In the genomic region with DNA sequence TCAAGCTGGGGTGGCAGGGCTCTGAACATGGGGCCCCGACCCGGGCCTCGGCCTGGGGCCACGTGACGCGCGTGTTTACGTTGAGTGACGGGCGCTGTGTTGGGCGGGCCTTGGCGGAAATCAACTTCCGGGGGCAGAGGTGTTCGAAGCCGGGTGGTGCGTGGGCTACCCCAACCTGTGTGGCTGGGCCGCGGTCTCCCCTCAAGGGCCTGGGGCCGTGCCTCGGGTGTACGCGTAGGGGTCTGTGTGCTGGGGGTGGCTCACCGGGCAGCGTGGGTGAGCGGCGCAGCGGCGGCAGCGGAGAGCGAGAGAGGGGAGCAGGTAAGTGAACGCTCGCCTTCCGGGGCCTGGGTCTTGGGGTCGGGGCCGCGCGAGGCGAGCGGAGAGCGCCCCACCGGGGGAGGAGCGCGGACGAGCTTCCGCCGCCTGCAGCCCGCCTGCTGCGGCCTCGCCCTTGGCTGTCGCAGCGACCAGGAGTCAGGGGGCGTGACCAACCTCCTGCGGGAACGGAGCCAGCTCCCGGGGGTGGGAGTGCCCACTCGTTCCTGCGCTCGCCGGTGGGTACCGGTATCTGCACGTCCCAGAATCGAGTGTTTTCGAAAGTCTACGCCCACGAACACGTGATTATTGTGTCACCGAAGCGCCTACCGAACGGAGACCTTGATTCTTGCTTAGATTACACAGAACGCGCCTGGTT, we compare ENCODE assay signal across 8 cellular contexts. TPM values are rescaled to one million over a fixed set of nuclear protein-coding genes. Genes with fewer than 3 reads are reported as not detected.
A peak's percentile ranks its signal among the peaks of the same experiment; 100 is the strongest.
DNase-seq lines count a peak whose midpoint lies in the region; ATAC-seq and TF ChIP-seq lines count a peak whose summit lies in the region.

A gene with protein sequence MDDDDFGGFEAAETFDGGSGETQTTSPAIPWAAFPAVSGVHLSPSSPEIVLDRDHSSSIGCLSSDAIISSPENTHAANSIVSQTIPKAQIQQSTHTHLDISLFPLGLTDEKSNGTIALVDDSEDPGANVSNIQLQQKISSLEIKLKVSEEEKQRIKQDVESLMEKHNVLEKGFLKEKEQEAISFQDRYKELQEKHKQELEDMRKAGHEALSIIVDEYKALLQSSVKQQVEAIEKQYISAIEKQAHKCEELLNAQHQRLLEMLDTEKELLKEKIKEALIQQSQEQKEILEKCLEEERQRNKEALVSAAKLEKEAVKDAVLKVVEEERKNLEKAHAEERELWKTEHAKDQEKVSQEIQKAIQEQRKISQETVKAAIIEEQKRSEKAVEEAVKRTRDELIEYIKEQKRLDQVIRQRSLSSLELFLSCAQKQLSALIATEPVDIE (plus strand): TSS at position 136 of the 697 bp plus-strand sequence. CDS start 66,760 bp downstream, outside the sequence.

- no peaks in the 10 kb centered on the region for H3K27me3 ChIP-seq in colonic mucosa

- no peaks in the 10 kb centered on the region for H3K9me3 ChIP-seq in colonic mucosa

- ATAC-seq in GM19043 (IDR thresholded peaks at IDR 0.05; ENCODE audit: low read depth, unreplicated experiment): peak; percentile 86
- peak; percentile 90 for ATAC-seq in HG03354 (IDR thresholded peaks at IDR 0.05; ENCODE audit: poor library complexity, severe bottlenecking, unreplicated experiment)

- intact Hi-C loops in colonic mucosa (cut with DNase I): no loop called here

- no peaks in the 10 kb centered on the region for H3K36me3 ChIP-seq in colonic mucosa

- DNase-seq in AG10803 (ENCODE audit: low read depth) (peak; percentile 89), NCI-H524 treated with DMSO at 0.1 percent for 48 hours (lab: John Stamatoyannopoulos, UW) (peak; percentile 36), colonic mucosa (peak; percentile 90), left kidney (ENCODE audit: low read depth, low spot score) (peak; percentile 94)
- DNase-seq in activated CD4-positive, alpha-beta T cell treated with anti-CD3 and anti-CD28 coated beads for 48 hours: peak; percentile 91
- peak; percentile 88 for DNase-seq in stimulated activated CD4-positive, alpha-beta T cell treated with anti-CD3 and anti-CD28 coated beads, Interleukin-2, amount 100 ng/mL, for 4 hours (ENCODE audit: low read depth)

- no peaks in the 10 kb centered on the region for H3K4me1 ChIP-seq in colonic mucosa

- TF ChIP-seq CTCF in AG10803 (conservative IDR thresholded peaks at IDR 0.05; ENCODE audit: low read length) (no peak), colonic mucosa (IDR thresholded peaks at IDR 0.05) (no peak)

- peak within 1 kb of the TSS; percentile 89 to 100 for H3K9ac ChIP-seq in colonic mucosa (ENCODE audit: low read depth in 2 of 2, low read length in 2 of 2)

- peak within 1 kb of the TSS; percentile 94 for H3K27ac ChIP-seq in colonic mucosa

- H3K4me3 ChIP-seq in AG10803 (ENCODE audit: low read length) (peak within 1 kb of the TSS; percentile 87), colonic mucosa (peak within 1 kb of the TSS; percentile 86)

RNA-seq across cellular contexts. Expression of the gene that starts here (rescaled TPM):
- total RNA-seq in colonic mucosa: 10 to 100 TPM; 15.6 to 20.5 TPM

Comparison
In these comparisons a context has a peak if more than half of its experiments do, and no peak if none do; other contexts are left out.
1. Peak in every context shown above with its lines: DNase-seq, ATAC-seq, H3K4me3 ChIP-seq and H3K27ac ChIP-seq.
2. DNase-seq: peak in every context shown above with its lines; median percentile 94 in left kidney; 91 in activated CD4-positive, alpha-beta T cell treated with anti-CD3 and anti-CD28 coated beads for 48 hours; 90 in colonic mucosa; 89 in AG10803; 88 in stimulated activated CD4-positive, alpha-beta T cell treated with anti-CD3 and anti-CD28 coated beads, Interleukin-2, amount 100 ng/mL, for 4 hours; 36 in NCI-H524 treated with DMSO at 0.1 percent for 48 hours.